10 cellular contexts compared by ENCODE assay signal in the genomic region with DNA sequence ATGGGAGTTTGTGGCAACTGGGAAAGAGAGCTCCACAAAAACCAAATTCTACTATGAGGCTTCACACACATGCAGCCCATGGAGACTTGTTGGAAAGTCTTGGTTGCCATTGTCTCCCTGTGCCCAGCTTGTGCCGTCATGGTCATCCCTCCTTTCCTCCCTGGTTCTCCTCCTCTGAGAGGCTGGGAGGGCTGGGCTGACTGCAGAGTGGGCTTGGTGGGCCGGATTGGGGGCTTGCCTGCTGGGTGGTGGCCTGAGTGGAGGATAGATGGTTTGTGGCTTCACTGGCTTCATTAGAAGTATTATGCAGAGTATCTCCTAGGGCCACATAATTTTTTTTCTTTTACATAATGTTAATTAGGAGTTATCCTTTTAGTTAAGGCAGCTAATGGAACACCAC. TPM values are rescaled to one million over a fixed set of nuclear protein-coding genes. Genes with fewer than 3 reads are reported as not detected.
"Had no signal": no experiment of that assay in that cellular context is flagged by ENCODE, and none has a peak within 500 bp of the region (broad histone marks: within the 10 kb centered on the region; RNA-seq: fewer than 3 reads in every experiment).

No MANE protein-coding gene starts in this region.

- H3K4me1 ChIP-seq: HAP-1 had no signal

- H3K36me3 ChIP-seq: HAP-1 had no signal

- DNase-seq: GM23248, GOT3, H7, HFFc6, KBM-7 had no signal

- H3K4me3 ChIP-seq: GM23248, HAP-1 had no signal

- H3K27ac ChIP-seq: GM23248, HL-60 had no signal

- ATAC-seq: HCT116, HepG2 had no signal

- H3K9me3 ChIP-seq: HAP-1 had no signal

RNA-seq across cellular contexts. Expression of a gene that starts 52.3 kb away (rescaled TPM):
- total RNA-seq: H4, HepG2 had no signal
